18 cellular contexts compared by ENCODE assay signal in the genomic region with DNA sequence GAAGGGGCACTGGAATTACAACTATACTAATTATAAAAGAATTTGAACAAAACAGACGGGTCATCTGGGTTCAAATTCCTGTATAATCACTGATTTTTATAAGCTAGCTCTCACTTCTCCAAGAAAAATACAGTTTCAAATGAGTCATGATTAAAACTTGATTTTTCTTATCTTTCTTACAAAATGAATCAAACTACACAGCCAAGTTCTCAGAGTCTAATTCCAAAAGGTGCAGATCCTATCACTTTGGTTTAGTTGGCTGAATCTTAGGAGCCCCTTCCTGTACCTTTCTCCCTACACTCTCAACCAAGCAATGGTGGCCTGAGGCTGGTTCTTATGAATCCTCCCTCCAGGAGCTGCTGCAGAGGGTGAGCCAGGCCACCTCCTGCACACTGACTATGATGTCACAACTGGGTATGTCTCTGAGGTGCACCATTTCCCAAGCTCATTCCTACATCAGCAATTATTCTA. TPM values are rescaled to one million over a fixed set of nuclear protein-coding genes. Genes with fewer than 3 reads are reported as not detected.
DNase-seq lines count a peak whose midpoint lies in the region; ATAC-seq and TF ChIP-seq lines count a peak whose summit lies in the region.
"Had no signal": no experiment of that assay in that cellular context is flagged by ENCODE, and none has a peak within 500 bp of the region (broad histone marks: within the 10 kb centered on the region; RNA-seq: fewer than 3 reads in every experiment).

No MANE protein-coding gene starts in this region.

- H3K79me2 ChIP-seq in GM23248 (ENCODE audit: insufficient read depth) (no peaks in the 10 kb centered on the region), smooth muscle cell (ENCODE audit: low read depth) (no peaks in the 10 kb centered on the region)

- 14 to 46% methylated on average over 1 of the region's 1 CpG for WGBS in GM23248 (ENCODE audit: low coverage in 1 of 2, low lambda C conversion rate in 2 of 2, missing lambda C conversion rate in 2 of 2), 2 experiments
- 30% methylated on average over 1 of the region's 1 CpG for WGBS in smooth muscle cell (ENCODE audit: low lambda C conversion rate)

- H3K36me3 ChIP-seq in GM23248 (ENCODE audit: low read depth) (no peaks in the 10 kb centered on the region), SJSA1 (no peaks in the 10 kb centered on the region), smooth muscle cell (ENCODE audit: low read depth) (no peaks in the 10 kb centered on the region)
- H3K36me3 ChIP-seq: ascending aorta, gastrocnemius medialis, uterus had no signal

- H3K4me1 ChIP-seq in GM23248 (ENCODE audit: insufficient read depth), result peaks cover 28% of the 10 kb centered on the region
- peaks cover 26% of the 10 kb centered on the region for H3K4me1 ChIP-seq in SJSA1 (replicated peaks)
- H3K4me1 ChIP-seq in smooth muscle cell (ENCODE audit: low read depth), result peaks cover 32% of the 10 kb centered on the region
- H3K4me1 ChIP-seq: ascending aorta, gastrocnemius medialis, uterus had no signal

- in situ Hi-C loops in GM23248 (cut with MboI), result no loop called here

- H4K20me1 ChIP-seq in GM23248 (ENCODE audit: insufficient read depth), result no peaks in the 10 kb centered on the region
- H4K20me1 ChIP-seq in smooth muscle cell (ENCODE audit: low read depth), result no peaks in the 10 kb centered on the region

- peaks cover 14% of the 10 kb centered on the region for H3F3A ChIP-seq in GM23248 (ENCODE audit: insufficient read depth)
- H3F3A ChIP-seq in smooth muscle cell (ENCODE audit: low read depth), result peaks cover 18% of the 10 kb centered on the region

- no peaks in the 10 kb centered on the region for H3K9me2 ChIP-seq in GM23248 (ENCODE audit: insufficient read depth)

- DNase-seq in GM23248 (peak; percentile 50), SJSA1 (ENCODE audit: low read depth in 1 of 2, low spot score in 2 of 2) (peak in 1 of 2 experiments; percentile 22), fibroblast of the aortic adventitia (ENCODE audit: low read depth) (peak; percentile 74), smooth muscle cell (lab: John Stamatoyannopoulos, UW; ENCODE audit: unreplicated experiment) (no peak), T-helper 1 cell (no peak), GOT3 (lab: John Stamatoyannopoulos, UW) (no peak)
- DNase-seq: activated effector memory CD4-positive, alpha-beta T cell treated with Interleukin-2 at 50 U/mL for 16 hours; CD4-positive, alpha-beta T cell; dorsolateral prefrontal cortex; gastrocnemius medialis; Karpas-422; NCI-H1694; NCI-H526 treated with DMSO at 0.1 percent for 48 hours; stimulated activated naive CD8-positive, alpha-beta T cell treated with anti-CD3 and anti-CD28 coated beads, Interleukin-15, Interleukin-2, amounts not matched to agents 100 U/mL and 50 U/mL, for 24 hours; uterus had no signal

- H3K9me3 ChIP-seq in GM23248 (ENCODE audit: low read depth), result no peaks in the 10 kb centered on the region
- H3K9me3 ChIP-seq in SJSA1 (replicated peaks), result no peaks in the 10 kb centered on the region
- H3K9me3 ChIP-seq in smooth muscle cell (replicated peaks; ENCODE audit: low read depth), result no peaks in the 10 kb centered on the region
- H3K9me3 ChIP-seq: ascending aorta, gastrocnemius medialis, uterus had no signal

- H3K4me2 ChIP-seq in GM23248 (ENCODE audit: unreplicated experiment) (no peak overlapping the region), smooth muscle cell (peak overlapping the region; percentile 53)

- H3K27ac ChIP-seq in GM23248 (no peak overlapping the region), SJSA1 (peak overlapping the region; percentile 42; the same call in 1 of the 2 replicates), smooth muscle cell (ENCODE audit: low read depth) (peak overlapping the region; percentile 75)
- H3K27ac ChIP-seq: ascending aorta, dorsolateral prefrontal cortex, gastrocnemius medialis, uterus had no signal

- H3K27me3 ChIP-seq in GM23248 (replicated peaks; ENCODE audit: insufficient read depth) (no peaks in the 10 kb centered on the region), SJSA1 (replicated peaks) (no peaks in the 10 kb centered on the region), smooth muscle cell (ENCODE audit: low read depth) (no peaks in the 10 kb centered on the region)
- H3K27me3 ChIP-seq: ascending aorta, dorsolateral prefrontal cortex, gastrocnemius medialis, uterus had no signal

- H3K4me3 ChIP-seq in GM23248, result no peak overlapping the region
- H3K4me3 ChIP-seq in SJSA1, result no peak overlapping the region
- H3K4me3 ChIP-seq in fibroblast of the aortic adventitia (ENCODE audit: low read depth, low read length), result no peak overlapping the region
- no peak overlapping the region for H3K4me3 ChIP-seq in smooth muscle cell
- H3K4me3 ChIP-seq: ascending aorta, dorsolateral prefrontal cortex, gastrocnemius medialis, GM12878, uterus had no signal

- H2AFZ ChIP-seq in GM23248 (no peak overlapping the region), smooth muscle cell (ENCODE audit: low read depth) (peak overlapping the region; percentile 68)

- TF ChIP-seq CTCF in fibroblast of the aortic adventitia (IDR thresholded peaks at IDR 0.05; ENCODE audit: insufficient read depth, low read length) (no peak), smooth muscle cell (IDR thresholded peaks at IDR 0.05; ENCODE audit: borderline replicate concordance, insufficient read depth, poor library complexity, severe bottlenecking) (no peak)

- ATAC-seq in HG02973 (IDR thresholded peaks at IDR 0.05; ENCODE audit: unreplicated experiment), result no peak
- ATAC-seq: gastrocnemius medialis; GM12878; stimulated activated naive CD8-positive, alpha-beta T cell treated with anti-CD3 and anti-CD28 coated beads, Interleukin-15, Interleukin-2, amounts not matched to agents 100 U/mL and 50 U/mL, for 24 hours had no signal

- no peak overlapping the region for H3K9ac ChIP-seq in GM23248
- H3K9ac ChIP-seq in smooth muscle cell (ENCODE audit: low read depth), result no peak overlapping the region

RNA-seq across cellular contexts. Expression of a gene that starts 43.8 kb away (rescaled TPM):
- not detected in 2 replicates for total RNA-seq in GM23248 (2014; rRNA removed; shearing (Covaris generic))
- polyA plus RNA-seq in GM23248 (2016; fragmentation: Nextera tagmentation; extraction: Ambion mirVana) (not detected in 2 replicates), smooth muscle cell (32.4 and 38.2 TPM in 2 replicates)
- total RNA-seq in SJSA1 (2014; rRNA removed; shearing (Covaris generic)), result 1.8 and 3.4 TPM in 2 replicates
- total RNA-seq in fibroblast of the aortic adventitia (ENCODE audit: low replicate concordance) (14.4 and 23.8 TPM in 2 replicates), smooth muscle cell (30.5 and 33.0 TPM in 2 replicates)
- total RNA-seq: CD4-positive, alpha-beta T cell had no signal

Comparison
In these comparisons a context has a peak if more than half of its experiments do, and no peak if none do; other contexts are left out.
1. DNase-seq: peak in GM23248 (single experiment) and fibroblast of the aortic adventitia (single experiment); none in smooth muscle cell (single experiment), T-helper 1 cell (0 of 5) and GOT3 (single experiment).